ENCODE assay signal across 13 cellular contexts in the genomic region with DNA sequence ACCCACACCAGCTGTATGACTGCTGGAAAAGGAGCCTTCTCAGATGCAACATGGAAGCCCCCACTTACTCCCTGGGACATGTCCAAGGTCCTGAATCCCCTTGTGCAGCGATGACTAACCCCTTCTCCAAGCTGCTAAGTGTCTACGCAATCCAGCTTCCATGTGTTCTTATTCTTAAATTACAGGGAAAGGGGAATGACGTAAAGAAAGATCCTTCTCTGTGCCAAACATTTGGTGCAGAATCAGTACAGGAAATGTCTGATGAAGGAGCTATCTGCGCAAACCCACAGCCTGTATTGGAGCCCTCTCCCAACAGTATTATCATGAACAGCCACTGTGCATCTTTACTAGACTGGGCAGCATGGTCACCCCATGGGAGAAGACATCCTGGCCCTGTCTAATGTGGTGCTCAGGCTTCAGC.
A peak's percentile ranks its signal among the peaks of the same experiment; 100 is the strongest.
DNase-seq lines count a peak whose midpoint lies in the region; ATAC-seq and TF ChIP-seq lines count a peak whose summit lies in the region.
"Had no signal": no experiment of that assay in that cellular context is flagged by ENCODE, and none has a peak within 500 bp of the region (broad histone marks: within the 10 kb centered on the region; RNA-seq: fewer than 3 reads in every experiment).

No MANE protein-coding gene starts in this region.

- ATAC-seq in IMR-90 (ENCODE audit: low read depth) (no peak), left ventricle myocardium superior (peak; percentile 83), GM21737 (IDR thresholded peaks at IDR 0.05; ENCODE audit: unreplicated experiment) (no peak)
- ATAC-seq: Panc1 had no signal

- no peak overlapping the region for H3K14ac ChIP-seq in IMR-90 (replicated peaks; ENCODE audit: low read depth, low read length)

- H2BK20ac ChIP-seq in IMR-90 (ENCODE audit: low read depth, low read length), result no peak overlapping the region

- no peak overlapping the region for H2AK5ac ChIP-seq in IMR-90 (ENCODE audit: low read depth, low read length)

- TF ChIP-seq RAD21 in IMR-90 (IDR thresholded peaks at IDR 0.05; ENCODE audit: low read length), result no peak

- no peak for TF ChIP-seq CTCF in IMR-90 (conservative IDR thresholded peaks at IDR 0.05; ENCODE audit: low read depth, low read length)

- H2BK5ac ChIP-seq in IMR-90 (ENCODE audit: low read depth, low read length, poor library complexity, severe bottlenecking), result no peak overlapping the region

- H3K79me1 ChIP-seq in IMR-90 (ENCODE audit: low read depth in 1 of 2, low read length in 2 of 2), result no peaks in the 10 kb centered on the region

- no CpG with 5 or more reads among the region's 4 CpGs for WGBS in IMR-90 (ENCODE audit: extremely low coverage in 2 of 2, insufficient read length in 1 of 2), 2 experiments

- H2BK15ac ChIP-seq in IMR-90 (ENCODE audit: low read depth, low read length), result no peak overlapping the region

- no peak overlapping the region for H4K5ac ChIP-seq in IMR-90 (ENCODE audit: low read depth, low read length)

- intact Hi-C loops in IMR-90 (cut with micrococcal nuclease), result no loop called here
- intact Hi-C loops in left ventricle myocardium superior (cut with micrococcal nuclease), result no loop called here

- H3K18ac ChIP-seq in IMR-90 (ENCODE audit: low read depth, low read length), result no peak overlapping the region

- no peak for TF ChIP-seq POLR2A in IMR-90 (IDR thresholded peaks at IDR 0.05; ENCODE audit: low read depth, low read length)

- no peak overlapping the region for H3K23ac ChIP-seq in IMR-90 (ENCODE audit: low read depth, low read length)

- in situ Hi-C loops in IMR-90 (cut with MboI; ENCODE audit: low sequenced_read_pairs), result no loop called here

- no peak overlapping the region for H4K91ac ChIP-seq in IMR-90 (ENCODE audit: insufficient read depth, low read depth, low read length)

- H2BK120ac ChIP-seq in IMR-90 (ENCODE audit: low read depth, low read length), result no peak overlapping the region

- no peaks in the 10 kb centered on the region for H3K27me3 ChIP-seq in IMR-90 (ENCODE audit: control insufficient read depth, insufficient read depth, low read length)
- no peaks in the 10 kb centered on the region for H3K27me3 ChIP-seq in stomach smooth muscle (ENCODE audit: control insufficient read depth in 1 of 2, insufficient read depth in 2 of 2, low read length in 2 of 2)
- H3K27me3 ChIP-seq: esophagus squamous epithelium had no signal

- no peak overlapping the region for H3K4me2 ChIP-seq in IMR-90 (ENCODE audit: low read depth, low read length)

- BruUV-seq in IMR-90 (replicated peaks; lab: Mats Ljungman, UMichigan), result no TSS peak

- POLR2A ChIA-PET in IMR-90 (lab: Charles Lee; ENCODE audit: unreplicated experiment), result no interaction called here

- DNase-seq in IMR-90 (peak; percentile 6), astrocyte of the hippocampus (ENCODE audit: low read depth, low spot score) (peak; percentile 21), left ventricle myocardium superior (peak; percentile 44), DMS 273 (lab: John Stamatoyannopoulos, UW; ENCODE audit: unreplicated experiment) (no peak), ureter (ENCODE audit: low spot score) (no peak)
- DNase-seq: activated CD4-positive, alpha-beta T cell treated with anti-CD3 and anti-CD28 coated beads, Interleukin-2, amount 50 U/mL, for 48 hours; activated naive CD4-positive, alpha-beta T cell; esophagus squamous epithelium; naive B cell had no signal

- H3K9ac ChIP-seq in IMR-90 (ENCODE audit: low read depth, low read length) (no peak overlapping the region), stomach smooth muscle (ENCODE audit: low read length in 2 of 2) (no peak overlapping the region)

- dilution Hi-C loops in IMR-90 (cut with HindIII; ENCODE audit: low sequenced_read_pairs, unreplicated experiment), result no loop called here

- no peak overlapping the region for H2AK9ac ChIP-seq in IMR-90 (replicated peaks; ENCODE audit: low read depth, low read length, poor library complexity)

- H3K36me3 ChIP-seq in IMR-90 (ENCODE audit: control insufficient read depth, insufficient read depth, low read length), result no peaks in the 10 kb centered on the region
- no peaks in the 10 kb centered on the region for H3K36me3 ChIP-seq in stomach smooth muscle (ENCODE audit: control insufficient read depth in 2 of 2, insufficient read depth in 2 of 2, low read length in 2 of 2)
- H3K36me3 ChIP-seq: esophagus squamous epithelium had no signal

- H3K4ac ChIP-seq in IMR-90 (ENCODE audit: low read depth, low read length), result no peak overlapping the region

- H3K4me3 ChIP-seq in IMR-90 (ENCODE audit: insufficient read depth, low read depth, low read length) (no peak overlapping the region), stomach smooth muscle (ENCODE audit: low read length in 2 of 2) (no peak overlapping the region)
- H3K4me3 ChIP-seq: coronary artery, esophagus squamous epithelium had no signal

- H3K9me3 ChIP-seq in IMR-90 (ENCODE audit: control insufficient read depth, insufficient read depth, low read length), result peaks cover 4% of the 10 kb centered on the region; the same call in 1 of the 2 replicates
- H3K9me3 ChIP-seq in stomach smooth muscle (ENCODE audit: control insufficient read depth in 2 of 2, low read length in 2 of 2), result peaks cover 0 to 3% of the 10 kb centered on the region in 2 donors
- H3K9me3 ChIP-seq: esophagus squamous epithelium had no signal

- CTCF ChIA-PET in IMR-90 (lab: Yijun Ruan, JAX), result interaction anchor here (0.5 kb wide), 1 partner anchor 156 kb away, joined by 3 read pairs; no protein-coding TSS in a partner anchor

- no peak overlapping the region for H3K56ac ChIP-seq in IMR-90 (ENCODE audit: extremely low read depth, insufficient read depth, low read length)

- no peak overlapping the region for H3K27ac ChIP-seq in IMR-90 (ENCODE audit: insufficient read depth, low read length)
- peak overlapping the region; percentile 69 for H3K27ac ChIP-seq in stomach smooth muscle (ENCODE audit: low read length)

- H4K8ac ChIP-seq in IMR-90 (ENCODE audit: low read depth in 2 of 2, low read length in 2 of 2), result no peak overlapping the region

- H3K4me1 ChIP-seq in IMR-90 (ENCODE audit: control insufficient read depth, insufficient read depth, low read length) (no peaks in the 10 kb centered on the region), stomach smooth muscle (ENCODE audit: control insufficient read depth, insufficient read depth, low read length) (no peaks in the 10 kb centered on the region)
- H3K4me1 ChIP-seq: esophagus squamous epithelium had no signal

- no peaks in the 10 kb centered on the region for H3K9me1 ChIP-seq in IMR-90 (ENCODE audit: insufficient read depth, low read length)

- H2AFZ ChIP-seq in IMR-90 (replicated peaks; ENCODE audit: low read length, poor library complexity), result no peak overlapping the region

- H4K20me1 ChIP-seq in IMR-90 (ENCODE audit: insufficient read depth, low read length), result no peaks in the 10 kb centered on the region

TF ChIP-seq in IMR-90, 13 proteins besides CTCF, POLR2A, EP300 and RAD21:
- TF ChIP-seq RFX5 (IDR thresholded peaks at IDR 0.05; ENCODE audit: low read depth, low read length), result no peak
- TF ChIP-seq CHD1 (IDR thresholded peaks at IDR 0.05; ENCODE audit: low read depth, low read length), result no peak
TF ChIP-seq in IMR-90: peak in this region for 0.

Comparison
In these comparisons a context has a peak if more than half of its experiments do, and no peak if none do; other contexts are left out.
1. DNase-seq: peak in IMR-90 (single experiment), astrocyte of the hippocampus (single experiment) and left ventricle myocardium superior (single experiment); none in DMS 273 (single experiment) and ureter (single experiment).